In genomic region chr12:7847964-7848422, GRCh38 we compare ENCODE assay signal across 6 cellular contexts. TPM values are rescaled to one million over a fixed set of nuclear protein-coding genes. Genes with fewer than 3 reads are reported as not detected.
"Had no signal": no experiment of that assay in that cellular context is flagged by ENCODE, and none has a peak within 500 bp of the region (broad histone marks: within the 10 kb centered on the region; RNA-seq: fewer than 3 reads in every experiment).

No MANE protein-coding gene starts in this region.

RNA-seq across cellular contexts. Expression of gene SLC2A14, which starts 24.7 kb away (rescaled TPM):
- total RNA-seq: epithelial cell of proximal tubule; lung microvascular endothelial cell; T-helper 1 cell treated with Interleukin-12 subunit alpha and Interleukin-12 subunit beta and Interleukin-4 antibody, amounts not matched to agents 30 ng/mL and 1 ng/mL, for 36 hours; thoracic aorta had no signal

RNA-seq across cellular contexts. Expression of gene NANOG, which starts 58.8 kb away (rescaled TPM):
- total RNA-seq: activated naive CD4-positive, alpha-beta T cell treated with anti-CD3 and anti-CD28 coated beads for 36 hours; epithelial cell of proximal tubule; fibroblast of lung; lung microvascular endothelial cell; T-helper 1 cell treated with Interleukin-12 subunit alpha and Interleukin-12 subunit beta and Interleukin-4 antibody, amounts not matched to agents 30 ng/mL and 1 ng/mL, for 36 hours had no signal
